Comparison of ENCODE assay signal across 11 cellular contexts in genomic region chr7:90892213-90892612, GRCh38.
DNase-seq lines count a peak whose midpoint lies in the region; ATAC-seq lines count a peak whose summit lies in the region.
"Had no signal": no experiment of that assay in that cellular context is flagged by ENCODE, and none has a peak within 500 bp of the region (broad histone marks: within the 10 kb centered on the region; RNA-seq: fewer than 3 reads in every experiment).

No MANE protein-coding gene starts in this region.

- POLR2A ChIA-PET in T-cell (lab: Charles Lee), result no interaction called here

- H3K4me3 Mint-ChIP-seq in T-cell, result no peak overlapping the region
- H3K4me3 Mint-ChIP-seq: stimulated activated effector memory CD8-positive, alpha-beta T cell treated with anti-CD3 and anti-CD28 coated beads, Interleukin-12 subunit alpha, Interleukin-12 subunit beta, amount 100 ng/mL, for 72 hours had no signal

- ATAC-seq in GM18867 (IDR thresholded peaks at IDR 0.05; ENCODE audit: unreplicated experiment) (peak; percentile 89), GM21786 (IDR thresholded peaks at IDR 0.05; ENCODE audit: unreplicated experiment) (peak; percentile 80), HG03439 (IDR thresholded peaks at IDR 0.05; ENCODE audit: unreplicated experiment) (peak; percentile 83), T-cell (replicated peaks in 1 of 4) (no peak)
- ATAC-seq: stimulated activated effector memory CD8-positive, alpha-beta T cell treated with anti-CD3 and anti-CD28 coated beads, Interleukin-12 subunit alpha, Interleukin-12 subunit beta, amount 100 ng/mL, for 72 hours had no signal

- H3K36me3 Mint-ChIP-seq in T-cell, result no peaks in the 10 kb centered on the region
- H3K36me3 Mint-ChIP-seq: stimulated activated effector memory CD8-positive, alpha-beta T cell treated with anti-CD3 and anti-CD28 coated beads, Interleukin-12 subunit alpha, Interleukin-12 subunit beta, amount 100 ng/mL, for 72 hours had no signal

- H3K27me3 Mint-ChIP-seq in T-cell, result no peaks in the 10 kb centered on the region

- H3K9me3 Mint-ChIP-seq in T-cell, result no peaks in the 10 kb centered on the region

- CTCF ChIA-PET in T-cell (lab: Charles Lee), result no interaction called here

- DNase-seq in foreskin melanocyte (peak; percentile 25), 8988T (no peak), T-cell (no peak), NCI-H2081 treated with DMSO at 0.1 percent for 48 hours (lab: John Stamatoyannopoulos, UW) (no peak), RPMI8226 (no peak)
- DNase-seq: Kasumi-1, NCI-H82 had no signal

- no peaks in the 10 kb centered on the region for H3K4me1 Mint-ChIP-seq in T-cell
- H3K4me1 Mint-ChIP-seq: stimulated activated effector memory CD8-positive, alpha-beta T cell treated with anti-CD3 and anti-CD28 coated beads, Interleukin-12 subunit alpha, Interleukin-12 subunit beta, amount 100 ng/mL, for 72 hours had no signal

- no peak overlapping the region for H3K27ac Mint-ChIP-seq in T-cell
- H3K27ac Mint-ChIP-seq: stimulated activated effector memory CD8-positive, alpha-beta T cell treated with anti-CD3 and anti-CD28 coated beads, Interleukin-12 subunit alpha, Interleukin-12 subunit beta, amount 100 ng/mL, for 72 hours had no signal

Comparison
In these comparisons a context has a peak if more than half of its experiments do, and no peak if none do; other contexts are left out.
1. ATAC-seq: peak in GM18867 (single experiment), GM21786 (single experiment) and HG03439 (single experiment); none in T-cell (0 of 4).